1 cellular context compared by ENCODE assay signal in genomic region chr2:207397917-207398655, GRCh38.
TF ChIP-seq lines count a peak whose summit lies in the region.

No MANE protein-coding gene starts in this region.

TF ChIP-seq in IMR-90, 13 proteins besides CTCF, POLR2A, EP300 and RAD21 (continued from another document):
- TF ChIP-seq USF2 (IDR thresholded peaks at IDR 0.05; ENCODE audit: low read depth, low read length) (no peak), FOS (IDR thresholded peaks at IDR 0.05; ENCODE audit: low read depth, low read length) (no peak), CHD1 (IDR thresholded peaks at IDR 0.05; ENCODE audit: low read depth, low read length) (no peak), RFX5 (IDR thresholded peaks at IDR 0.05; ENCODE audit: low read depth, low read length) (no peak), MAFK (IDR thresholded peaks at IDR 0.05; ENCODE audit: low read depth, low read length) (no peak), RCOR1 (IDR thresholded peaks at IDR 0.05; ENCODE audit: insufficient replicate concordance, low read length) (no peak)
